Comparison of ENCODE assay signal across 13 cellular contexts in the genomic region with DNA sequence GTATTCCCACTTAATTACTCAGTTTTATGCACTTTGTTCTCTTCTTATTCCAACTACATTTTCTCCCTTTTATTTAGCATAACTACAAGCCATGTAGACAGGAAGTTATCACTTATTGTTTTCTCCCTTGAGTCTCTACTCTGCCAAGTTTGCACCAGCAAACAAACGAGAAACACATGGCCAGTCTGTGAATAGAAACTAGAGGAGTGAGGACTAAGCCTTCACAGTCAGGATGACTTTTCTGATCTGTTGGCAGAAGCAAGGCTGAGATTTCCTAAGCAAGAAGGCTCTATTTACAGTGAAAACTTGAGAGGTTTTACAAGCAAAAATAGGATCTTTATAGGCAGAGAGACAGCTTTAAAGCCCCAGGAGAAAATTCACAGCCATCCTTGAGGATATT.
A peak's percentile ranks its signal among the peaks of the same experiment; 100 is the strongest.
DNase-seq lines count a peak whose midpoint lies in the region; ATAC-seq, FAIRE-seq and TF ChIP-seq lines count a peak whose summit lies in the region.
"Had no signal": no experiment of that assay in that cellular context is flagged by ENCODE, and none has a peak within 500 bp of the region (broad histone marks: within the 10 kb centered on the region; RNA-seq: fewer than 3 reads in every experiment).

No MANE protein-coding gene starts in this region.

- no peak overlapping the region for H3K27ac ChIP-seq in hepatocyte
- H3K27ac ChIP-seq in kidney (ENCODE audit: low read depth in 2 of 2, low read length in 2 of 2): no peak overlapping the region
- H3K27ac ChIP-seq: ovary had no signal

- ATAC-seq in GM18502 (IDR thresholded peaks at IDR 0.05; ENCODE audit: poor library complexity, unreplicated experiment): no peak

- no peaks in the 10 kb centered on the region for H4K20me1 ChIP-seq in hepatocyte (ENCODE audit: insufficient read depth, poor library complexity, severe bottlenecking)

- H3K9ac ChIP-seq in kidney (ENCODE audit: low read length in 2 of 2): no peak overlapping the region

- H3K4me3 ChIP-seq in HFF-Myc (replicated peaks; ENCODE audit: low read depth, low read length) (no peak overlapping the region), hepatocyte (no peak overlapping the region), kidney (ENCODE audit: low read length in 2 of 2) (no peak overlapping the region)
- H3K4me3 ChIP-seq: ovary had no signal

- H3K9me3 ChIP-seq in hepatocyte (ENCODE audit: low read depth) (no peaks in the 10 kb centered on the region), kidney (ENCODE audit: control insufficient read depth in 1 of 2, low read length in 2 of 2) (no peaks in the 10 kb centered on the region)
- H3K9me3 ChIP-seq: ovary had no signal

- no peak overlapping the region for H2AFZ ChIP-seq in hepatocyte

- TF ChIP-seq CTCF in HFF-Myc (IDR thresholded peaks at IDR 0.05; ENCODE audit: low read depth, low read length, missing control alignments) (no peak), hepatocyte (IDR thresholded peaks at IDR 0.05; ENCODE audit: poor library complexity) (no peak), kidney (IDR thresholded peaks at IDR 0.05; ENCODE audit: borderline replicate concordance, extremely low read depth, insufficient read depth) (no peak)

- no peaks in the 10 kb centered on the region for H3K9me2 ChIP-seq in hepatocyte (replicated peaks; ENCODE audit: insufficient read depth)

- DNase-seq in HFF-Myc (ENCODE audit: extremely low read depth, low read depth) (peak; percentile 81), brain pericyte (ENCODE audit: low read depth, low spot score) (peak; percentile 3), hepatocyte (ENCODE audit: low spot score) (peak; percentile 29), smooth muscle cell of the brain vasculature (ENCODE audit: low read depth, low spot score) (peak; percentile 36), NCI-H128 (lab: John Stamatoyannopoulos, UW; ENCODE audit: unreplicated experiment) (no peak), kidney (no peak)
- DNase-seq: activated CD8-positive, alpha-beta memory T cell treated with anti-CD3 and anti-CD28 coated beads, Interleukin-2, amount 50 U/mL, for 4 hours; islet precursor cell; NCI-H2227 treated with DMSO at 0.1 percent for 48 hours; ovary; RPMI8226 had no signal

- no peak for FAIRE-seq in kidney (lab: Jason Lieb, UNC)
- FAIRE-seq: GM12892 had no signal

- H3K4me2 ChIP-seq in hepatocyte: peak overlapping the region; percentile 10

- intact Hi-C loops in kidney (cut with DNase I): no loop called here

- 33% methylated on average over 1 of the region's 1 CpG for WGBS in hepatocyte (ENCODE audit: low lambda C conversion rate, missing lambda C conversion rate)

- H3K27me3 ChIP-seq in hepatocyte: no peaks in the 10 kb centered on the region
- H3K27me3 ChIP-seq: ovary had no signal

- H3K79me2 ChIP-seq in hepatocyte: no peaks in the 10 kb centered on the region

- H3K4me1 ChIP-seq in hepatocyte (ENCODE audit: insufficient read depth) (no peaks in the 10 kb centered on the region), kidney (ENCODE audit: control insufficient read depth in 1 of 2, insufficient read depth in 1 of 2, low read depth in 1 of 2, low read length in 2 of 2) (no peaks in the 10 kb centered on the region)

- H3K36me3 ChIP-seq in hepatocyte (replicated peaks; ENCODE audit: insufficient read depth, low read depth) (no peaks in the 10 kb centered on the region), kidney (ENCODE audit: control insufficient read depth in 1 of 2, insufficient read depth in 2 of 2, low read length in 2 of 2) (no peaks in the 10 kb centered on the region)
- H3K36me3 ChIP-seq: ovary had no signal

Comparison
In these comparisons a context has a peak if more than half of its experiments do, and no peak if none do; other contexts are left out.
1. DNase-seq: peak in HFF-Myc (single experiment), brain pericyte (single experiment), hepatocyte (single experiment) and smooth muscle cell of the brain vasculature (single experiment); none in NCI-H128 (single experiment) and kidney (single experiment).